Comparison of ENCODE assay signal across 22 cellular contexts in the genomic region with DNA sequence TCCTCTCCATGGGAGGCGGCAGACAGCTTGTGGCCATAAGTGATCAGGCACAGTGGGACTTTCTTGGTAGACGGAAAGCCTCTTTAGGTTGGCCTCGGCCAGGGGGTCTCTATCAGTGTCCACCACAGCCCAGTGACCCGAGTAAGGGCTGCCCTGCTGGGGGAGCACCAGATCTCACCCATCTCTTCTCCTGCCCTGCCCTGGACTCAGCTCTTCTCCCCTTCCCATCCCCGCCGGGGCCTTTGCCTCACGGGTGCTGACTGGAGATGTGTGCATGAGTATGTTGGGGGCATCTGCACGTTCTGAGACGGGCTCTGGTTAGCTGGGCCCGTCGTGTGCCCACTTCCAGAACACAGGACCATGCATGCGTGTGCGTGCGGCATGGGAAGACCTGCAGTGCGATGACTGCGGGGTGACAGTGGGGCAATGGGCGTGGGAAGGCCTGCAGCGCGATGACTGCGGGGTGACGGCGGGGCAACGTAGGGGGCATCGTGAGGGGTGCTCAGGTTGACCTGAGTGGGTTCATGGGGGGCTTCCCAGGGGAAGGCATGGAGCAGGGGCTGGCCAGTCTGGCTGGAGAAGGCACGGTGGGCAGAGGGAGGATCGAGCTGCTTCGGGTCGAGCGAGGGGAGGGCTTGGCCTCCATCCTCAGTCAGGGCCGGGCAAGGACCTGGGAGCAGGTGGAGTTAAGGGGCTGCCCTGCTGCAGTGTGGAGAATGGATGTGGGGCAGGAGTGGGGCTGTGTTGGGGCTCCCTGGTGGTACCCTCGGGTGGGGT. TPM values are rescaled to one million over a fixed set of nuclear protein-coding genes. Genes with fewer than 3 reads are reported as not detected.
"Had no signal": no experiment of that assay in that cellular context is flagged by ENCODE, and none has a peak within 500 bp of the region (broad histone marks: within the 10 kb centered on the region; RNA-seq: fewer than 3 reads in every experiment).

No MANE protein-coding gene starts in this region.

- DNase-seq: activated CD4-positive, alpha-beta memory T cell treated with anti-CD3 and anti-CD28 coated beads for 36 hours; activated CD4-positive, alpha-beta T cell treated with anti-CD3 and anti-CD28 coated beads for 48 hours; activated gamma-delta T cell; brain microvascular endothelial cell; esophagus squamous epithelium; gastrocnemius medialis; mammary epithelial cell; SK-N-SH; stimulated activated CD4-positive, alpha-beta T cell treated with anti-CD3 and anti-CD28 coated beads, Interleukin-12 subunit alpha, Interleukin-12 subunit beta, amount 100 ng/mL, for 4 hours; stimulated activated CD4-positive, alpha-beta T cell treated with anti-CD3 and anti-CD28 coated beads, Interleukin-4, amount 100 ng/mL, for 4 hours; substantia nigra; T-helper 2 cell; thyroid gland had no signal

- ATAC-seq: gastrocnemius medialis; left colon; naive thymus-derived CD8-positive, alpha-beta T cell had no signal

- H3K27ac ChIP-seq: adrenal gland, ascending aorta, brain microvascular endothelial cell, coronary artery, esophagus squamous epithelium, gastrocnemius medialis, neutrophil, parathyroid adenoma, thyroid gland had no signal

- H3K27me3 ChIP-seq: adrenal gland, ascending aorta, brain microvascular endothelial cell, esophagus squamous epithelium, gastrocnemius medialis, neutrophil, thyroid gland had no signal

- H3K4me1 ChIP-seq: adrenal gland, ascending aorta, gastrocnemius medialis, thyroid gland had no signal

- H3K9me3 ChIP-seq: adrenal gland, ascending aorta, esophagus squamous epithelium, gastrocnemius medialis, neutrophil, SK-N-SH, thyroid gland had no signal

- H3K4me3 ChIP-seq: adrenal gland, ascending aorta, coronary artery, esophagus squamous epithelium, gastrocnemius medialis, thyroid gland had no signal

RNA-seq across cellular contexts. Expression of gene NLRP9, which starts 47.2 kb away (rescaled TPM):
- total RNA-seq: activated CD4-positive, alpha-beta memory T cell treated with anti-CD3 and anti-CD28 coated beads for 36 hours; adrenal gland; ascending aorta; esophagus squamous epithelium; gastrocnemius medialis; left colon; mammary epithelial cell; mesothelial cell of epicardium; naive thymus-derived CD8-positive, alpha-beta T cell; thyroid gland; urinary bladder had no signal
